ENCODE assay signal across 3 cellular contexts in the genomic region with DNA sequence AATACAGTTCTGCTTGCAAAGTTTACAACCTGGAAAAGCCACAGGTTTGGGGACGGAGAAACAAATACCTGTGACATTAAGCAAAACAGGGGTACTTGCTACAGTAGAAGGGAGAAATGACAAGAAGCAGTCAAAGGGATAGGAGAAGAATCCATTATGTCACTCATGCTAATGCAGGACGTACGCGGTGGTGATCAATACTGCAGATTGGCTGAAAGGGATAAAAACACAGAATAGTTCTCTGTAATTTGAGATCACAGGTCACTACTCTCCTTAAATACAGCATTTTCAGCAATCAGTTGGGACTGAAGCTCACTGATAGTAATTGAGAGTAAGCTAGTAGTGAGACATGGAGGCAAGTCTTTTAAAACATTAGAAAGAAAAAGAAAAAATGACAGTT.
TF ChIP-seq lines count a peak whose summit lies in the region.

No MANE protein-coding gene starts in this region.

TF ChIP-seq in A549, 52 proteins besides CTCF, POLR2A, EP300 and RAD21 (continued from another document):
- TF ChIP-seq, protein P1, sequence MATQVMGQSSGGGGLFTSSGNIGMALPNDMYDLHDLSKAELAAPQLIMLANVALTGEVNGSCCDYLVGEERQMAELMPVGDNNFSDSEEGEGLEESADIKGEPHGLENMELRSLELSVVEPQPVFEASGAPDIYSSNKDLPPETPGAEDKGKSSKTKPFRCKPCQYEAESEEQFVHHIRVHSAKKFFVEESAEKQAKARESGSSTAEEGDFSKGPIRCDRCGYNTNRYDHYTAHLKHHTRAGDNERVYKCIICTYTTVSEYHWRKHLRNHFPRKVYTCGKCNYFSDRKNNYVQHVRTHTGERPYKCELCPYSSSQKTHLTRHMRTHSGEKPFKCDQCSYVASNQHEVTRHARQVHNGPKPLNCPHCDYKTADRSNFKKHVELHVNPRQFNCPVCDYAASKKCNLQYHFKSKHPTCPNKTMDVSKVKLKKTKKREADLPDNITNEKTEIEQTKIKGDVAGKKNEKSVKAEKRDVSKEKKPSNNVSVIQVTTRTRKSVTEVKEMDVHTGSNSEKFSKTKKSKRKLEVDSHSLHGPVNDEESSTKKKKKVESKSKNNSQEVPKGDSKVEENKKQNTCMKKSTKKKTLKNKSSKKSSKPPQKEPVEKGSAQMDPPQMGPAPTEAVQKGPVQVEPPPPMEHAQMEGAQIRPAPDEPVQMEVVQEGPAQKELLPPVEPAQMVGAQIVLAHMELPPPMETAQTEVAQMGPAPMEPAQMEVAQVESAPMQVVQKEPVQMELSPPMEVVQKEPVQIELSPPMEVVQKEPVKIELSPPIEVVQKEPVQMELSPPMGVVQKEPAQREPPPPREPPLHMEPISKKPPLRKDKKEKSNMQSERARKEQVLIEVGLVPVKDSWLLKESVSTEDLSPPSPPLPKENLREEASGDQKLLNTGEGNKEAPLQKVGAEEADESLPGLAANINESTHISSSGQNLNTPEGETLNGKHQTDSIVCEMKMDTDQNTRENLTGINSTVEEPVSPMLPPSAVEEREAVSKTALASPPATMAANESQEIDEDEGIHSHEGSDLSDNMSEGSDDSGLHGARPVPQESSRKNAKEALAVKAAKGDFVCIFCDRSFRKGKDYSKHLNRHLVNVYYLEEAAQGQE (IDR thresholded peaks at IDR 0.05) = no peak
- TF ChIP-seq ZFP36 (IDR thresholded peaks at IDR 0.05; ENCODE audit: borderline replicate concordance, partially characterized antibody) = no peak
- TF ChIP-seq GATA3 (IDR thresholded peaks at IDR 0.05; ENCODE audit: borderline replicate concordance) = no peak
- TF ChIP-seq CBX8 (IDR thresholded peaks at IDR 0.05) = no peak
- TF ChIP-seq, protein P2, sequence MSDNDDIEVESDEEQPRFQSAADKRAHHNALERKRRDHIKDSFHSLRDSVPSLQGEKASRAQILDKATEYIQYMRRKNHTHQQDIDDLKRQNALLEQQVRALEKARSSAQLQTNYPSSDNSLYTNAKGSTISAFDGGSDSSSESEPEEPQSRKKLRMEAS (IDR thresholded peaks at IDR 0.05) = no peak
- TF ChIP-seq BHLHE40 (IDR thresholded peaks at IDR 0.05; ENCODE audit: low read depth, low read length) = no peak
- TF ChIP-seq, protein P3, sequence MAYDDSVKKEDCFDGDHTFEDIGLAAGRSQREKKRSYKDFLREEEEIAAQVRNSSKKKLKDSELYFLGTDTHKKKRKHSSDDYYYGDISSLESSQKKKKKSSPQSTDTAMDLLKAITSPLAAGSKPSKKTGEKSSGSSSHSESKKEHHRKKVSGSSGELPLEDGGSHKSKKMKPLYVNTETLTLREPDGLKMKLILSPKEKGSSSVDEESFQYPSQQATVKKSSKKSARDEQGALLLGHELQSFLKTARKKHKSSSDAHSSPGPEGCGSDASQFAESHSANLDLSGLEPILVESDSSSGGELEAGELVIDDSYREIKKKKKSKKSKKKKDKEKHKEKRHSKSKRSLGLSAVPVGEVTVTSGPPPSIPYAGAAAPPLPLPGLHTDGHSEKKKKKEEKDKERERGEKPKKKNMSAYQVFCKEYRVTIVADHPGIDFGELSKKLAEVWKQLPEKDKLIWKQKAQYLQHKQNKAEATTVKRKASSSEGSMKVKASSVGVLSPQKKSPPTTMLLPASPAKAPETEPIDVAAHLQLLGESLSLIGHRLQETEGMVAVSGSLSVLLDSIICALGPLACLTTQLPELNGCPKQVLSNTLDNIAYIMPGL (CRISPR knock-in tag; IDR thresholded peaks at IDR 0.05; ENCODE audit: borderline replicate concordance) = no peak
- TF ChIP-seq ZC3H11A (IDR thresholded peaks at IDR 0.05) = no peak
- TF ChIP-seq ZNF302 (CRISPR knock-in tag; IDR thresholded peaks at IDR 0.05) = no peak
- TF ChIP-seq ESRRA (IDR thresholded peaks at IDR 0.05; ENCODE audit: borderline replicate concordance, low read length) = no peak

TF ChIP-seq in GM23338, 12 proteins besides CTCF, POLR2A, EP300 and RAD21 (continued from another document and continues in another):
- TF ChIP-seq STAT1 (IDR thresholded peaks at IDR 0.05; ENCODE audit: unreplicated experiment) = no peak
- TF ChIP-seq, protein P1 (IDR thresholded peaks at IDR 0.05; ENCODE audit: unreplicated experiment) = no peak
- TF ChIP-seq EZH2phosphoT487 (IDR thresholded peaks at IDR 0.05; ENCODE audit: unreplicated experiment) = no peak

TF ChIP-seq in WTC11, 78 proteins besides CTCF, POLR2A, EP300 and RAD21 (continued from another document):
- TF ChIP-seq, protein P4, sequence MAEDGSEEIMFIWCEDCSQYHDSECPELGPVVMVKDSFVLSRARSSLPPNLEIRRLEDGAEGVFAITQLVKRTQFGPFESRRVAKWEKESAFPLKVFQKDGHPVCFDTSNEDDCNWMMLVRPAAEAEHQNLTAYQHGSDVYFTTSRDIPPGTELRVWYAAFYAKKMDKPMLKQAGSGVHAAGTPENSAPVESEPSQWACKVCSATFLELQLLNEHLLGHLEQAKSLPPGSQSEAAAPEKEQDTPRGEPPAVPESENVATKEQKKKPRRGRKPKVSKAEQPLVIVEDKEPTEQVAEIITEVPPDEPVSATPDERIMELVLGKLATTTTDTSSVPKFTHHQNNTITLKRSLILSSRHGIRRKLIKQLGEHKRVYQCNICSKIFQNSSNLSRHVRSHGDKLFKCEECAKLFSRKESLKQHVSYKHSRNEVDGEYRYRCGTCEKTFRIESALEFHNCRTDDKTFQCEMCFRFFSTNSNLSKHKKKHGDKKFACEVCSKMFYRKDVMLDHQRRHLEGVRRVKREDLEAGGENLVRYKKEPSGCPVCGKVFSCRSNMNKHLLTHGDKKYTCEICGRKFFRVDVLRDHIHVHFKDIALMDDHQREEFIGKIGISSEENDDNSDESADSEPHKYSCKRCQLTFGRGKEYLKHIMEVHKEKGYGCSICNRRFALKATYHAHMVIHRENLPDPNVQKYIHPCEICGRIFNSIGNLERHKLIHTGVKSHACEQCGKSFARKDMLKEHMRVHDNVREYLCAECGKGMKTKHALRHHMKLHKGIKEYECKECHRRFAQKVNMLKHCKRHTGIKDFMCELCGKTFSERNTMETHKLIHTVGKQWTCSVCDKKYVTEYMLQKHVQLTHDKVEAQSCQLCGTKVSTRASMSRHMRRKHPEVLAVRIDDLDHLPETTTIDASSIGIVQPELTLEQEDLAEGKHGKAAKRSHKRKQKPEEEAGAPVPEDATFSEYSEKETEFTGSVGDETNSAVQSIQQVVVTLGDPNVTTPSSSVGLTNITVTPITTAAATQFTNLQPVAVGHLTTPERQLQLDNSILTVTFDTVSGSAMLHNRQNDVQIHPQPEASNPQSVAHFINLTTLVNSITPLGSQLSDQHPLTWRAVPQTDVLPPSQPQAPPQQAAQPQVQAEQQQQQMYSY (CRISPR knock-in tag; IDR thresholded peaks at IDR 0.05) = no peak
- TF ChIP-seq ZNF396 (CRISPR knock-in tag; IDR thresholded peaks at IDR 0.05; ENCODE audit: borderline replicate concordance) = no peak
- no peak for TF ChIP-seq FOXK1 (CRISPR knock-in tag; IDR thresholded peaks at IDR 0.05)
- TF ChIP-seq TCF7 (CRISPR knock-in tag; IDR thresholded peaks at IDR 0.05; ENCODE audit: low read depth) = no peak
- no peak for TF ChIP-seq NFATC4 (CRISPR knock-in tag; IDR thresholded peaks at IDR 0.05)
- no peak for TF ChIP-seq ATF1 (CRISPR knock-in tag; IDR thresholded peaks at IDR 0.05)
- no peak for TF ChIP-seq PRRX2 (CRISPR knock-in tag; IDR thresholded peaks at IDR 0.05)
- no peak for TF ChIP-seq IRF2 (CRISPR knock-in tag; IDR thresholded peaks at IDR 0.05; ENCODE audit: borderline replicate concordance, low read depth)
- TF ChIP-seq, protein P5, sequence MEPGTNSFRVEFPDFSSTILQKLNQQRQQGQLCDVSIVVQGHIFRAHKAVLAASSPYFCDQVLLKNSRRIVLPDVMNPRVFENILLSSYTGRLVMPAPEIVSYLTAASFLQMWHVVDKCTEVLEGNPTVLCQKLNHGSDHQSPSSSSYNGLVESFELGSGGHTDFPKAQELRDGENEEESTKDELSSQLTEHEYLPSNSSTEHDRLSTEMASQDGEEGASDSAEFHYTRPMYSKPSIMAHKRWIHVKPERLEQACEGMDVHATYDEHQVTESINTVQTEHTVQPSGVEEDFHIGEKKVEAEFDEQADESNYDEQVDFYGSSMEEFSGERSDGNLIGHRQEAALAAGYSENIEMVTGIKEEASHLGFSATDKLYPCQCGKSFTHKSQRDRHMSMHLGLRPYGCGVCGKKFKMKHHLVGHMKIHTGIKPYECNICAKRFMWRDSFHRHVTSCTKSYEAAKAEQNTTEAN (CRISPR knock-in tag; IDR thresholded peaks at IDR 0.05) = no peak
- no peak for TF ChIP-seq NR2C2 (CRISPR knock-in tag; IDR thresholded peaks at IDR 0.05)
TF ChIP-seq in WTC11: peak in this region for 0.
